In the genomic region with DNA sequence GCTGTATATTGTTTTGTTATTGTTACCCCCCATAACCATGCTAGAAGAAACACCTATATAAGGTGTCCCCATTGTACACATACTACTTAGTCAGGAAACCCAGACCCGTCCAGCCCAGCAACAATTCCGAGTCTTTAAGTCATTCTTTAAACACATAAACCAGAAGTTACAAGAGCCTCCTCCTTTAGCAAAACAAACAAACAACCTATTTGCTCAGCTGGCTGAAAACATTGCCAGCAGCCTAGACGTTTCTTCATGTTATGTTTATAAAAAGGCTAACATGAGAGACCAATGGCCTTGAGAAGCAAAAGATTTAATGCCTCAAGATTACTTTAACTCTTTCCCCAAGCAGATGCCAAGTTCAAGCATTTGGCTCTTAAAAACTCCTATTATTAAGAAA, we compare ENCODE assay signal across 8 cellular contexts. TPM values are rescaled to one million over a fixed set of nuclear protein-coding genes. Genes with fewer than 3 reads are reported as not detected.
A peak's percentile ranks its signal among the peaks of the same experiment; 100 is the strongest.
DNase-seq lines count a peak whose midpoint lies in the region; ATAC-seq and TF ChIP-seq lines count a peak whose summit lies in the region.
"Had no signal": no experiment of that assay in that cellular context is flagged by ENCODE, and none has a peak within 500 bp of the region (broad histone marks: within the 10 kb centered on the region; RNA-seq: fewer than 3 reads in every experiment).

No MANE protein-coding gene starts in this region.

- no peak for ATAC-seq in GM23338
- ATAC-seq in WTC11: no peak
- no peak for ATAC-seq in stimulated activated memory B cell treated with anti-CD40 and anti-IgM and Interleukin-4, amounts not matched to agents 10 μg/mL and 1 μg/mL and 100 μg/mL, for 72 hours
- no peak for ATAC-seq in HG02981 (IDR thresholded peaks at IDR 0.05; ENCODE audit: unreplicated experiment)
- ATAC-seq in GM18873 (IDR thresholded peaks at IDR 0.05; ENCODE audit: low FRiP score, unreplicated experiment): no peak

- TF ChIP-seq CTCF in GM23338 (conservative IDR thresholded peaks at IDR 0.05; ENCODE audit: low read depth in 2 of 2): no peak
- no peak for TF ChIP-seq CTCF in WTC11 (IDR thresholded peaks at IDR 0.05)
- no peak for TF ChIP-seq CTCF in fibroblast of the aortic adventitia (IDR thresholded peaks at IDR 0.05; ENCODE audit: insufficient read depth, low read length)

- peaks cover 5% of the 10 kb centered on the region; the same call in 1 of the 3 replicates for H3K36me3 Mint-ChIP-seq in GM23338 (ENCODE audit: low read depth)
- H3K36me3 Mint-ChIP-seq in WTC11: 0 out of 2 replicates have a peak, but pooled peaks cover 4% of the 10 kb centered on the region
- H3K36me3 Mint-ChIP-seq in stimulated activated memory B cell treated with anti-CD40 and anti-IgM and Interleukin-4, amounts not matched to agents 10 μg/mL and 1 μg/mL and 100 μg/mL, for 72 hours: peaks cover 15% of the 10 kb centered on the region

- H3K4me2 ChIP-seq in GM23338: no peak overlapping the region

- no peak overlapping the region; the same call in 1 of the 2 replicates for H3K27ac ChIP-seq in GM23338 (ENCODE audit: low read depth)

- H3K79me2 ChIP-seq in GM23338 (replicated peaks; ENCODE audit: insufficient read depth): peaks cover 43% of the 10 kb centered on the region

- CTCF ChIA-PET in WTC11 (lab: Charles Lee): no interaction called here

- POLR2A ChIA-PET in WTC11 (lab: Charles Lee): no interaction called here

- H3K27me3 Mint-ChIP-seq in GM23338 (ENCODE audit: insufficient read depth, low read depth, poor library complexity) (peaks cover 12% of the 10 kb centered on the region), WTC11 (ENCODE audit: low read depth) (no peaks in the 10 kb centered on the region; the same call in 1 of the 2 replicates)
- H3K27me3 Mint-ChIP-seq in stimulated activated memory B cell treated with anti-CD40 and anti-IgM and Interleukin-4, amounts not matched to agents 10 μg/mL and 1 μg/mL and 100 μg/mL, for 72 hours: no peaks in the 10 kb centered on the region

- no peaks in the 10 kb centered on the region for H3K27me3 ChIP-seq in GM23338 (ENCODE audit: insufficient read depth)

- H3K9me3 Mint-ChIP-seq in GM23338 (peaks cover 15% of the 10 kb centered on the region), WTC11 (peaks cover 12% of the 10 kb centered on the region)
- no peaks in the 10 kb centered on the region for H3K9me3 Mint-ChIP-seq in stimulated activated memory B cell treated with anti-CD40 and anti-IgM and Interleukin-4, amounts not matched to agents 10 μg/mL and 1 μg/mL and 100 μg/mL, for 72 hours

- H2AFZ ChIP-seq in GM23338: no peak overlapping the region

- H3K4me1 Mint-ChIP-seq in GM23338 (peaks cover 59% of the 10 kb centered on the region), WTC11 (peaks cover 59% of the 10 kb centered on the region)
- H3K4me1 Mint-ChIP-seq in stimulated activated memory B cell treated with anti-CD40 and anti-IgM and Interleukin-4, amounts not matched to agents 10 μg/mL and 1 μg/mL and 100 μg/mL, for 72 hours: peaks cover 81% of the 10 kb centered on the region

- H3K9me2 ChIP-seq in GM23338 (ENCODE audit: insufficient read depth): no peaks in the 10 kb centered on the region

- no peaks in the 10 kb centered on the region for H3K36me3 ChIP-seq in GM23338 (ENCODE audit: insufficient read depth)

- peaks cover 11% of the 10 kb centered on the region for H4K20me1 ChIP-seq in GM23338 (replicated peaks; ENCODE audit: insufficient read depth)

- H3K27ac Mint-ChIP-seq in GM23338: no peak overlapping the region
- no peak overlapping the region for H3K27ac Mint-ChIP-seq in WTC11
- peak overlapping the region; percentile 94 for H3K27ac Mint-ChIP-seq in stimulated activated memory B cell treated with anti-CD40 and anti-IgM and Interleukin-4, amounts not matched to agents 10 μg/mL and 1 μg/mL and 100 μg/mL, for 72 hours

- no peaks in the 10 kb centered on the region for H3F3A ChIP-seq in GM23338 (replicated peaks; ENCODE audit: low read depth)

- peaks cover 33% of the 10 kb centered on the region for H3K4me1 ChIP-seq in GM23338 (ENCODE audit: insufficient read depth)

- H3K4me3 Mint-ChIP-seq in GM23338 (peak overlapping the region; percentile 19), WTC11 (0 out of 2 replicates have a peak overlapping the region, but pooled peaks have one; percentile 5)
- peak overlapping the region; percentile 14 for H3K4me3 Mint-ChIP-seq in stimulated activated memory B cell treated with anti-CD40 and anti-IgM and Interleukin-4, amounts not matched to agents 10 μg/mL and 1 μg/mL and 100 μg/mL, for 72 hours

- DNase-seq in GM23338 (ENCODE audit: low spot score) (no peak), WTC11 (ENCODE audit: low spot score) (no peak), fibroblast of the aortic adventitia (ENCODE audit: low read depth) (peak; percentile 9), SIG-M5 (lab: John Stamatoyannopoulos, UW) (no peak)
- DNase-seq: NCI-H2029 treated with DMSO at 0.1 percent for 48 hours had no signal

- H3K4me3 ChIP-seq in GM23338: no peak overlapping the region
- peak overlapping the region; percentile 2 for H3K4me3 ChIP-seq in fibroblast of the aortic adventitia (ENCODE audit: low read depth, low read length)

TF ChIP-seq in GM23338, 12 proteins besides CTCF, POLR2A, EP300 and RAD21 (continues in another document):
- TF ChIP-seq ETS1 (IDR thresholded peaks at IDR 0.05) (no peak), JUNB (IDR thresholded peaks at IDR 0.05; ENCODE audit: unreplicated experiment) (no peak)

TF ChIP-seq in WTC11, 78 proteins besides CTCF, POLR2A, EP300 and RAD21 (continues in another document):
- TF ChIP-seq NFYB (CRISPR knock-in tag; conservative IDR thresholded peaks at IDR 0.05; ENCODE audit: low read depth) (no peak), GABPB1 (CRISPR knock-in tag; IDR thresholded peaks at IDR 0.05) (no peak), MAX (CRISPR knock-in tag; IDR thresholded peaks at IDR 0.05) (no peak), CDX4 (CRISPR knock-in tag; IDR thresholded peaks at IDR 0.05; ENCODE audit: borderline replicate concordance) (no peak)
- TF ChIP-seq, protein P1, sequence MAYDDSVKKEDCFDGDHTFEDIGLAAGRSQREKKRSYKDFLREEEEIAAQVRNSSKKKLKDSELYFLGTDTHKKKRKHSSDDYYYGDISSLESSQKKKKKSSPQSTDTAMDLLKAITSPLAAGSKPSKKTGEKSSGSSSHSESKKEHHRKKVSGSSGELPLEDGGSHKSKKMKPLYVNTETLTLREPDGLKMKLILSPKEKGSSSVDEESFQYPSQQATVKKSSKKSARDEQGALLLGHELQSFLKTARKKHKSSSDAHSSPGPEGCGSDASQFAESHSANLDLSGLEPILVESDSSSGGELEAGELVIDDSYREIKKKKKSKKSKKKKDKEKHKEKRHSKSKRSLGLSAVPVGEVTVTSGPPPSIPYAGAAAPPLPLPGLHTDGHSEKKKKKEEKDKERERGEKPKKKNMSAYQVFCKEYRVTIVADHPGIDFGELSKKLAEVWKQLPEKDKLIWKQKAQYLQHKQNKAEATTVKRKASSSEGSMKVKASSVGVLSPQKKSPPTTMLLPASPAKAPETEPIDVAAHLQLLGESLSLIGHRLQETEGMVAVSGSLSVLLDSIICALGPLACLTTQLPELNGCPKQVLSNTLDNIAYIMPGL (CRISPR knock-in tag; IDR thresholded peaks at IDR 0.05): no peak
- TF ChIP-seq, protein P2, sequence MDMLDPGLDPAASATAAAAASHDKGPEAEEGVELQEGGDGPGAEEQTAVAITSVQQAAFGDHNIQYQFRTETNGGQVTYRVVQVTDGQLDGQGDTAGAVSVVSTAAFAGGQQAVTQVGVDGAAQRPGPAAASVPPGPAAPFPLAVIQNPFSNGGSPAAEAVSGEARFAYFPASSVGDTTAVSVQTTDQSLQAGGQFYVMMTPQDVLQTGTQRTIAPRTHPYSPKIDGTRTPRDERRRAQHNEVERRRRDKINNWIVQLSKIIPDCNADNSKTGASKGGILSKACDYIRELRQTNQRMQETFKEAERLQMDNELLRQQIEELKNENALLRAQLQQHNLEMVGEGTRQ (CRISPR knock-in tag; IDR thresholded peaks at IDR 0.05): no peak

RNA-seq across cellular contexts. Expression of gene ACOX3, which starts 1.4 kb away (rescaled TPM):
- 14.9 and 17.2 TPM in 2 replicates for total RNA-seq in GM23338 (2014; rRNA removed; shearing (Covaris generic))
- 4.8 and 6.4 TPM in 2 replicates for polyA plus RNA-seq in GM23338 (2016; fragmentation: Nextera tagmentation; extraction: Ambion mirVana)
- total RNA-seq in WTC11 (2021) (10.6 to 10.7 TPM (median 10.6 TPM) in 3 replicates), fibroblast of the aortic adventitia (ENCODE audit: low replicate concordance) (22.3 and 26.9 TPM in 2 replicates)

RNA-seq across cellular contexts. Expression of gene TRMT44, which starts 1.4 kb away (rescaled TPM):
- total RNA-seq in GM23338 (2014; rRNA removed; shearing (Covaris generic)): 36.7 and 49.8 TPM in 2 replicates
- polyA plus RNA-seq in GM23338 (2016; fragmentation: Nextera tagmentation; extraction: Ambion mirVana): 10.3 TPM in 2 replicates
- total RNA-seq in WTC11 (2021): 25.6 to 29.6 TPM (median 28.4 TPM) in 3 replicates
- total RNA-seq in fibroblast of the aortic adventitia (ENCODE audit: low replicate concordance): 10.8 and 18.9 TPM in 2 replicates
